ENCODE assay signal across 8 cellular contexts in the genomic region with DNA sequence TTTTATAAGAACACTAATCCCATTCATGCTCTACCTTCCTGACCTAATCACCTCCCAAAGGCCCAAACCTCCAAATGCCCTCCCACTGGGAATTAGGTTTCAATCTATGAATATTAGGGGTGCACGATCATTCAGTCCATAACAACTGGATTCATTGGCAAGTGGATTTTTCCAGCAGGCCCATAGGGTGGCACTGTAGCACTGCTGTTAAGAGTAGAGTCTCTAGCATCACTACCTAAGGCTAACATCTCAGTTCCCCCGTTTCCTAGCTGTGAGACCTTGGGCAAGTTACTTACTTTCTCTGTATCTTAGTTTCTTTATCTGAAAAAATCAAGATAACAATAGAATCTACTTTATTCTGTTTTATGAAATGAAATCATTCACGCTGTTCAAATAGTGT.
DNase-seq lines count a peak whose midpoint lies in the region; ATAC-seq and TF ChIP-seq lines count a peak whose summit lies in the region.

No MANE protein-coding gene starts in this region.

- ATAC-seq in GM21717 (IDR thresholded peaks at IDR 0.05; ENCODE audit: unreplicated experiment): no peak
- ATAC-seq in GM19467 (IDR thresholded peaks at IDR 0.05; ENCODE audit: unreplicated experiment): no peak
- ATAC-seq in HG03095 (IDR thresholded peaks at IDR 0.05; ENCODE audit: unreplicated experiment): no peak

- TF ChIP-seq CTCF in LNCAP (IDR thresholded peaks at IDR 0.05): peak; percentile 62

- DNase-seq in DMS153 treated with DMSO at 0.1 percent for 48 hours (lab: John Stamatoyannopoulos, UW; ENCODE audit: unreplicated experiment) (peak; percentile 10), SKM-1 (lab: John Stamatoyannopoulos, UW; ENCODE audit: unreplicated experiment) (peak; percentile 26), iPS DF 4.7 (ENCODE audit: extremely low read depth, low spot score) (peak; percentile 9)
- DNase-seq in stimulated activated CD4-positive, alpha-beta T cell treated with anti-CD3 and anti-CD28 coated beads, Interleukin-4, amount 100 ng/mL, for 4 hours: no peak

Comparison
In these comparisons a context has a peak if more than half of its experiments do, and no peak if none do; other contexts are left out.
1. DNase-seq: peak in DMS153 treated with DMSO at 0.1 percent for 48 hours (single experiment), SKM-1 (single experiment) and iPS DF 4.7 (single experiment); none in stimulated activated CD4-positive, alpha-beta T cell treated with anti-CD3 and anti-CD28 coated beads, Interleukin-4, amount 100 ng/mL, for 4 hours (0 of 2).